Comparison of ENCODE assay signal across 18 cellular contexts in genomic region chr12:103958621-103959020, GRCh38. TPM values are rescaled to one million over a fixed set of nuclear protein-coding genes. Genes with fewer than 3 reads are reported as not detected.
A peak's percentile ranks its signal among the peaks of the same experiment; 100 is the strongest.
DNase-seq lines count a peak whose midpoint lies in the region; ATAC-seq and TF ChIP-seq lines count a peak whose summit lies in the region.
"Had no signal": no experiment of that assay in that cellular context is flagged by ENCODE, and none has a peak within 500 bp of the region (broad histone marks: within the 10 kb centered on the region; RNA-seq: fewer than 3 reads in every experiment).

No MANE protein-coding gene starts in this region.

- H3K9me2 ChIP-seq in GM23248 (ENCODE audit: insufficient read depth): no peaks in the 10 kb centered on the region

- no peak overlapping the region for H3K27ac Mint-ChIP-seq in activated naive CD4-positive, alpha-beta T cell treated with anti-CD3 and anti-CD28 coated beads, Interleukin-2, amount 10 ng/mL, durations not matched to agents 7 days and 5 days
- no peak overlapping the region for H3K27ac Mint-ChIP-seq in activated naive CD4-positive, alpha-beta T cell treated with anti-CD3 and anti-CD28 coated beads, Interleukin-2, amount 50 U/mL, for 72 hours
- H3K27ac Mint-ChIP-seq in brain: peak overlapping the region; percentile 43 to 89 (median 66)
- H3K27ac Mint-ChIP-seq: activated CD4-positive, alpha-beta T cell treated with anti-CD3 and anti-CD28 coated beads for 36 hours had no signal

- CTCF ChIA-PET in activated naive CD4-positive, alpha-beta T cell treated with anti-CD3 and anti-CD28 coated beads, Interleukin-2, amount 10 ng/mL, durations not matched to agents 7 days and 5 days (lab: Charles Lee): no interaction called here

- no peaks in the 10 kb centered on the region for H3K27me3 ChIP-seq in GM23248 (replicated peaks; ENCODE audit: insufficient read depth)
- no peaks in the 10 kb centered on the region for H3K27me3 ChIP-seq in psoas muscle (ENCODE audit: insufficient read depth in 3 of 3, low read length in 2 of 3)
- H3K27me3 ChIP-seq: esophagus squamous epithelium, stomach, vagina had no signal

- no peak for TF ChIP-seq CTCF in brain (conservative IDR thresholded peaks at IDR 0.05)
- no peak for TF ChIP-seq CTCF in psoas muscle (IDR thresholded peaks at IDR 0.05)

- H3K4me1 ChIP-seq in GM23248 (ENCODE audit: insufficient read depth) (peaks cover 12% of the 10 kb centered on the region), psoas muscle (peaks cover 20% of the 10 kb centered on the region)

- WGBS in GM23248 (ENCODE audit: low coverage in 1 of 2, low lambda C conversion rate in 2 of 2, missing lambda C conversion rate in 2 of 2), 2 experiments: 16 to 18% methylated on average over 1 of the region's 1 CpG
- WGBS in psoas muscle, 3 donors: 59 to 73% (median 68%) methylated on average over 1 of the region's 1 CpG

- H3F3A ChIP-seq in GM23248 (ENCODE audit: insufficient read depth): peaks cover 22% of the 10 kb centered on the region

- peaks cover 45% of the 10 kb centered on the region for H3K79me2 ChIP-seq in GM23248 (ENCODE audit: insufficient read depth)

- H4K20me1 ChIP-seq in GM23248 (ENCODE audit: insufficient read depth): no peaks in the 10 kb centered on the region

- no peak for DNase-seq in activated naive CD4-positive, alpha-beta T cell treated with anti-CD3 and anti-CD28 coated beads, Interleukin-2, amount 10 ng/mL, durations not matched to agents 7 days and 5 days
- DNase-seq in activated naive CD4-positive, alpha-beta T cell treated with anti-CD3 and anti-CD28 coated beads, Interleukin-2, amount 50 U/mL, for 72 hours (ENCODE audit: low spot score in 2 of 2): no peak
- DNase-seq in GM23248 (peak; percentile 23), psoas muscle (no peak), NCI-H1417 treated with DMSO at 0.1 percent for 48 hours (lab: John Stamatoyannopoulos, UW) (no peak), mesenteric fat pad (ENCODE audit: low spot score) (no peak), NCI-H2029 treated with DMSO at 0.1 percent for 48 hours (lab: John Stamatoyannopoulos, UW) (no peak)
- DNase-seq: activated CD4-positive, alpha-beta T cell treated with anti-CD3 and anti-CD28 coated beads for 36 hours; DMS153; esophagus squamous epithelium; KBM-7; NCI-H1092 treated with DMSO at 0.1 percent for 48 hours; NCI-H2171 treated with DMSO at 0.1 percent for 48 hours; stimulated activated CD4-positive, alpha-beta T cell treated with anti-CD3 and anti-CD28 coated beads, Interleukin-15, amount 100 ng/mL, for 24 hours; stomach had no signal

- H3K27ac ChIP-seq in GM23248 (peak overlapping the region; percentile 9; the same call in 1 of the 2 replicates), psoas muscle (peak overlapping the region; percentile 91)
- H3K27ac ChIP-seq: prostate gland, vagina had no signal

- no peak for ATAC-seq in activated naive CD4-positive, alpha-beta T cell treated with anti-CD3 and anti-CD28 coated beads, Interleukin-2, amount 50 U/mL, for 72 hours
- ATAC-seq in psoas muscle: no peak
- ATAC-seq: activated CD4-positive, alpha-beta T cell treated with anti-CD3 and anti-CD28 coated beads for 36 hours had no signal

- H3K9me3 ChIP-seq in GM23248 (ENCODE audit: low read depth) (no peaks in the 10 kb centered on the region), psoas muscle (no peaks in the 10 kb centered on the region)
- H3K9me3 ChIP-seq: esophagus squamous epithelium, prostate gland, stomach, vagina had no signal

- H3K4me3 ChIP-seq in GM23248: no peak overlapping the region
- H3K4me3 ChIP-seq in psoas muscle: no peak overlapping the region
- H3K4me3 ChIP-seq: esophagus squamous epithelium, prostate gland, stomach, vagina had no signal

- in situ Hi-C loops in GM23248 (cut with MboI): no loop called here

- H3K36me3 ChIP-seq in GM23248 (ENCODE audit: low read depth) (no peaks in the 10 kb centered on the region), psoas muscle (ENCODE audit: insufficient read depth in 1 of 2, low read depth in 1 of 2) (peaks cover 6 to 13% of the 10 kb centered on the region in 2 donors)
- H3K36me3 ChIP-seq: prostate gland, vagina had no signal

- no peaks in the 10 kb centered on the region for H3K9me3 Mint-ChIP-seq in activated naive CD4-positive, alpha-beta T cell treated with anti-CD3 and anti-CD28 coated beads, Interleukin-2, amount 10 ng/mL, durations not matched to agents 7 days and 5 days
- H3K9me3 Mint-ChIP-seq in activated naive CD4-positive, alpha-beta T cell treated with anti-CD3 and anti-CD28 coated beads, Interleukin-2, amount 50 U/mL, for 72 hours: no peaks in the 10 kb centered on the region
- peaks cover 0 to 8% (median 0%) of the 10 kb centered on the region in 5 experiments for H3K9me3 Mint-ChIP-seq in brain

- intact Hi-C loops in psoas muscle (cut with DNase I): loop anchor here in 1 of 2 donors (10.0 kb wide), 1 partner anchor 346 kb away; the partner anchor contains the start of gene EID3

- H2AFZ ChIP-seq in GM23248: 0 out of 2 replicates have a peak overlapping the region, but pooled peaks have one; percentile 25

- peaks cover 26% of the 10 kb centered on the region for H3K4me1 Mint-ChIP-seq in activated naive CD4-positive, alpha-beta T cell treated with anti-CD3 and anti-CD28 coated beads, Interleukin-2, amount 10 ng/mL, durations not matched to agents 7 days and 5 days
- peaks cover 61% of the 10 kb centered on the region for H3K4me1 Mint-ChIP-seq in brain

- H3K4me2 ChIP-seq in GM23248 (ENCODE audit: unreplicated experiment): no peak overlapping the region

- H3K36me3 Mint-ChIP-seq in activated naive CD4-positive, alpha-beta T cell treated with anti-CD3 and anti-CD28 coated beads, Interleukin-2, amount 10 ng/mL, durations not matched to agents 7 days and 5 days: peaks cover 9% of the 10 kb centered on the region
- peaks cover 20 to 30% of the 10 kb centered on the region in 2 donors for H3K36me3 Mint-ChIP-seq in activated naive CD4-positive, alpha-beta T cell treated with anti-CD3 and anti-CD28 coated beads, Interleukin-2, amount 50 U/mL, for 72 hours
- H3K36me3 Mint-ChIP-seq in brain: peaks cover 17% of the 10 kb centered on the region

- H3K4me3 Mint-ChIP-seq in activated naive CD4-positive, alpha-beta T cell treated with anti-CD3 and anti-CD28 coated beads, Interleukin-2, amount 10 ng/mL, durations not matched to agents 7 days and 5 days: peak overlapping the region; percentile 1
- H3K4me3 Mint-ChIP-seq in brain: peak overlapping the region; percentile 59 to 83 (median 71)
- H3K4me3 Mint-ChIP-seq: activated CD4-positive, alpha-beta T cell treated with anti-CD3 and anti-CD28 coated beads for 36 hours had no signal

- H3K9ac ChIP-seq in GM23248: no peak overlapping the region

- H3K27me3 Mint-ChIP-seq in activated naive CD4-positive, alpha-beta T cell treated with anti-CD3 and anti-CD28 coated beads, Interleukin-2, amount 10 ng/mL, durations not matched to agents 7 days and 5 days: no peaks in the 10 kb centered on the region
- peaks cover 6% of the 10 kb centered on the region for H3K27me3 Mint-ChIP-seq in brain
- H3K27me3 Mint-ChIP-seq: activated CD4-positive, alpha-beta T cell treated with anti-CD3 and anti-CD28 coated beads for 36 hours had no signal

RNA-seq across cellular contexts. Expression of gene TDG, which starts 7.1 kb away (rescaled TPM):
- 10 to 100 TPM; 34.4 to 48.5 TPM for total RNA-seq in activated naive CD4-positive, alpha-beta T cell treated with anti-CD3 and anti-CD28 coated beads, Interleukin-2, amount 50 U/mL, for 72 hours
- total RNA-seq in GM23248 (2014; rRNA removed; shearing (Covaris generic)): 22.8 and 24.0 TPM in 2 replicates
- polyA plus RNA-seq in GM23248 (2016; fragmentation: Nextera tagmentation; extraction: Ambion mirVana) (25.5 and 28.5 TPM in 2 replicates), brain (ENCODE audit: insufficient read depth, low read depth, low replicate concordance) (10.7 TPM), psoas muscle (10 to 100 TPM in 1 of 3 donors, 1 to 10 TPM in 2; 6.6 to 11.2 (median 9.9) TPM)
- total RNA-seq in psoas muscle (10 to 100 TPM in 3 of 4 donors, 1 to 10 TPM in 1; 5.5 to 15.5 (median 11.8) TPM), mesenteric fat pad (24.1 TPM)

RNA-seq across cellular contexts. Expression of gene HSP90B1, which starts 28.4 kb away (rescaled TPM):
- total RNA-seq in activated naive CD4-positive, alpha-beta T cell treated with anti-CD3 and anti-CD28 coated beads, Interleukin-2, amount 50 U/mL, for 72 hours: 100 to 1,000 TPM; 285 to 376 TPM
- total RNA-seq in GM23248 (2014; rRNA removed; shearing (Covaris generic)): 477 and 555 TPM in 2 replicates
- polyA plus RNA-seq in GM23248 (2016; fragmentation: Nextera tagmentation; extraction: Ambion mirVana) (969 and 998 TPM in 2 replicates), brain (ENCODE audit: insufficient read depth, low read depth, low replicate concordance) (225 TPM), psoas muscle (100 to 1,000 TPM; 118 to 238 (median 129) TPM)
- total RNA-seq in psoas muscle (100 to 1,000 TPM in 3 of 4 donors, 10 to 100 TPM in 1; 85.7 to 137 (median 126) TPM), mesenteric fat pad (870 TPM)

Comparison
In these comparisons a context has a peak if more than half of its experiments do, and no peak if none do; other contexts are left out.
1. H3K27ac Mint-ChIP-seq: peak in brain (5 of 5); none in activated naive CD4-positive, alpha-beta T cell treated with anti-CD3 and anti-CD28 coated beads, Interleukin-2, amount 10 ng/mL, durations not matched to agents 7 days and 5 days (single experiment) and activated naive CD4-positive, alpha-beta T cell treated with anti-CD3 and anti-CD28 coated beads, Interleukin-2, amount 50 U/mL, for 72 hours (0 of 2).